ENCODE assay signal across 8 cellular contexts in genomic region chr5:32522429-32523143, GRCh38.
DNase-seq lines count a peak whose midpoint lies in the region; ATAC-seq, FAIRE-seq and TF ChIP-seq lines count a peak whose summit lies in the region.

No MANE protein-coding gene starts in this region.

- ATAC-seq in gastrocnemius medialis (peak; percentile 54 to 90), HG03045 (IDR thresholded peaks at IDR 0.05; ENCODE audit: unreplicated experiment) (no peak)

- peak; percentile 92 for FAIRE-seq in H54 (lab: Jason Lieb, UNC)

- H3K4me1 Mint-ChIP-seq in neural progenitor cell, result peaks cover 8% of the 10 kb centered on the region

- TF ChIP-seq CTCF in cardiac fibroblast (IDR thresholded peaks at IDR 0.05; ENCODE audit: low read depth, low read length) (no peak), gastrocnemius medialis (IDR thresholded peaks at IDR 0.05 in 4 of 5, conservative IDR thresholded peaks at IDR 0.05 in 1 of 5) (no peak), neural progenitor cell (IDR thresholded peaks at IDR 0.05) (no peak)

- no peaks in the 10 kb centered on the region for H4K20me1 ChIP-seq in neural progenitor cell (ENCODE audit: low read depth)

- TF ChIP-seq POLR2A in H54 (IDR thresholded peaks at IDR 0.05; ENCODE audit: low read depth, low read length) (no peak), gastrocnemius medialis (IDR thresholded peaks at IDR 0.05) (no peak)

- H3K4me2 ChIP-seq in neural progenitor cell, result no peak overlapping the region

- H3K9me3 ChIP-seq in gastrocnemius medialis, result no peaks in the 10 kb centered on the region
- no peaks in the 10 kb centered on the region for H3K9me3 ChIP-seq in neural progenitor cell (ENCODE audit: low read depth)

- H3K36me3 ChIP-seq in gastrocnemius medialis, result no peaks in the 10 kb centered on the region
- no peaks in the 10 kb centered on the region for H3K36me3 ChIP-seq in neural progenitor cell

- H3K4me3 Mint-ChIP-seq in neural progenitor cell, result no peak overlapping the region

- H3K79me2 ChIP-seq in neural progenitor cell (ENCODE audit: low read depth), result no peaks in the 10 kb centered on the region

- intact Hi-C loops in gastrocnemius medialis (cut with DNase I; ENCODE audit: low total_unique reads), result no loop called here

- no peak overlapping the region for H3K27ac Mint-ChIP-seq in neural progenitor cell

- no peak overlapping the region for H3K9ac ChIP-seq in neural progenitor cell

- H3K27me3 ChIP-seq in gastrocnemius medialis (no peaks in the 10 kb centered on the region), neural progenitor cell (no peaks in the 10 kb centered on the region)

- DNase-seq in H54 (ENCODE audit: insufficient read length, low spot score), result peak; percentile 74
- DNase-seq in SIG-M5 treated with dmso at 0.1 percent for 504 hours (lab: John Stamatoyannopoulos, UW; ENCODE audit: unreplicated experiment), result peak; percentile 91
- peak; percentile 84 to 94 for DNase-seq in cardiac fibroblast (ENCODE audit: low read depth in 2 of 2)
- DNase-seq in gastrocnemius medialis, result peak; percentile 19 to 62
- DNase-seq in NK-92 treated with Interleukin-12 subunit alpha and Interleukin-12 subunit beta, amount 100 ng/mL, for 24 hours (lab: John Stamatoyannopoulos, UW), result no peak
- no peak for DNase-seq in neural progenitor cell (ENCODE audit: low spot score)
- no peak for DNase-seq in COLO829 (ENCODE audit: low spot score)

- H3K4me1 ChIP-seq in gastrocnemius medialis, result no peaks in the 10 kb centered on the region
- H3K4me1 ChIP-seq in neural progenitor cell, result no peaks in the 10 kb centered on the region

- H3K36me3 Mint-ChIP-seq in neural progenitor cell, result no peaks in the 10 kb centered on the region

- H3K9me3 Mint-ChIP-seq in neural progenitor cell, result no peaks in the 10 kb centered on the region

- in situ Hi-C loops in gastrocnemius medialis (cut with MboI; ENCODE audit: low sequenced_read_pairs in 4 of 4), result no loop called here

- H3K27ac ChIP-seq in gastrocnemius medialis (peak overlapping the region in 3 of 4 donors; percentile 36 to 55 (median 39)), neural progenitor cell (no peak overlapping the region)

- peaks cover 3% of the 10 kb centered on the region for H3K27me3 Mint-ChIP-seq in neural progenitor cell (ENCODE audit: insufficient read depth, low read depth)

- H3K4me3 ChIP-seq in cardiac fibroblast (replicated peaks in 1 of 2; ENCODE audit: low read depth in 2 of 2, low read length in 2 of 2) (no peak overlapping the region), gastrocnemius medialis (no peak overlapping the region), neural progenitor cell (no peak overlapping the region)

- H3F3A ChIP-seq in neural progenitor cell (ENCODE audit: low read depth), result no peaks in the 10 kb centered on the region

- no peak overlapping the region for H2AFZ ChIP-seq in neural progenitor cell (replicated peaks)

Comparison
In these comparisons a context has a peak if more than half of its experiments do, and no peak if none do; other contexts are left out.
1. DNase-seq: peak in H54 (single experiment), SIG-M5 treated with dmso at 0.1 percent for 504 hours (single experiment), cardiac fibroblast (2 of 2) and gastrocnemius medialis (2 of 2); none in NK-92 treated with Interleukin-12 subunit alpha and Interleukin-12 subunit beta, amount 100 ng/mL, for 24 hours (single experiment), neural progenitor cell (single experiment) and COLO829 (single experiment).